Comparison of ENCODE assay signal across 18 cellular contexts in genomic region chr1:186326009-186326408, GRCh38. TPM values are rescaled to one million over a fixed set of nuclear protein-coding genes. Genes with fewer than 3 reads are reported as not detected.
"Had no signal": no experiment of that assay in that cellular context is flagged by ENCODE, and none has a peak within 500 bp of the region (broad histone marks: within the 10 kb centered on the region; RNA-seq: fewer than 3 reads in every experiment).

No MANE protein-coding gene starts in this region.

- H3K9me3 ChIP-seq: colonic mucosa, lower lobe of right lung, spleen, testis, upper lobe of left lung had no signal

- H3K4me3 Mint-ChIP-seq: activated B cell treated with CpG ODN at 0.5 μM for 24 hours; activated naive CD4-positive, alpha-beta T cell treated with anti-CD3 and anti-CD28 coated beads, Interleukin-2, amount 10 ng/mL, durations not matched to agents 7 days and 5 days; activated T-cell treated with anti-CD3 and anti-CD28 coated beads, Interleukin-2, amount 50 U/mL, for 24 hours; central memory CD8-positive, alpha-beta T cell; mesothelial cell of epicardium; nephron; stimulated activated memory B cell treated with anti-CD40 and anti-IgM and Interleukin-4, amounts not matched to agents 10 μg/mL and 1 μg/mL and 100 μg/mL, for 72 hours had no signal

- H3K4me1 ChIP-seq: colonic mucosa, lower lobe of right lung, spleen, testis, upper lobe of left lung had no signal

- H3K27me3 Mint-ChIP-seq: activated B cell treated with CpG ODN at 0.5 μM for 24 hours; activated naive CD4-positive, alpha-beta T cell treated with anti-CD3 and anti-CD28 coated beads, Interleukin-2, amount 10 ng/mL, durations not matched to agents 7 days and 5 days; activated T-cell treated with anti-CD3 and anti-CD28 coated beads, Interleukin-2, amount 50 U/mL, for 24 hours; central memory CD8-positive, alpha-beta T cell; stimulated activated memory B cell treated with anti-CD40 and anti-IgM and Interleukin-4, amounts not matched to agents 10 μg/mL and 1 μg/mL and 100 μg/mL, for 72 hours had no signal

- H3K27ac Mint-ChIP-seq: activated B cell treated with CpG ODN at 0.5 μM for 24 hours; activated T-cell treated with anti-CD3 and anti-CD28 coated beads, Interleukin-2, amount 50 U/mL, for 24 hours; mesothelial cell of epicardium; nephron; stimulated activated memory B cell treated with anti-CD40 and anti-IgM and Interleukin-4, amounts not matched to agents 10 μg/mL and 1 μg/mL and 100 μg/mL, for 72 hours had no signal

- ATAC-seq: lower lobe of right lung; stimulated activated memory B cell treated with anti-CD40 and anti-IgM and Interleukin-4, amounts not matched to agents 10 μg/mL and 1 μg/mL and 100 μg/mL, for 72 hours had no signal

- DNase-seq: activated B cell treated with CpG ODN at 0.5 μM for 24 hours; activated naive CD4-positive, alpha-beta T cell treated with anti-CD3 and anti-CD28 coated beads, Interleukin-2, amount 10 ng/mL, durations not matched to agents 7 days and 5 days; activated T-cell treated with anti-CD3 and anti-CD28 coated beads, Interleukin-2, amount 50 U/mL, for 24 hours; aorta; colonic mucosa; foreskin melanocyte; hypothalamus; lower lobe of right lung; retina; spleen; stimulated activated CD4-positive, alpha-beta T cell treated with anti-CD3 and anti-CD28 coated beads, Interleukin-4, amount 100 ng/mL, for 4 hours; T-helper 9 cell; testis; upper lobe of left lung had no signal

- H3K27ac ChIP-seq: colonic mucosa, lower lobe of right lung, spleen, testis, upper lobe of left lung had no signal

- H3K4me1 Mint-ChIP-seq: activated B cell treated with CpG ODN at 0.5 μM for 24 hours; mesothelial cell of epicardium; nephron; stimulated activated memory B cell treated with anti-CD40 and anti-IgM and Interleukin-4, amounts not matched to agents 10 μg/mL and 1 μg/mL and 100 μg/mL, for 72 hours had no signal

- H3K4me3 ChIP-seq: colonic mucosa, lower lobe of right lung, spleen, testis, upper lobe of left lung had no signal

- H3K9me3 Mint-ChIP-seq: activated B cell treated with CpG ODN at 0.5 μM for 24 hours; activated naive CD4-positive, alpha-beta T cell treated with anti-CD3 and anti-CD28 coated beads, Interleukin-2, amount 10 ng/mL, durations not matched to agents 7 days and 5 days; activated T-cell treated with anti-CD3 and anti-CD28 coated beads, Interleukin-2, amount 50 U/mL, for 24 hours; central memory CD8-positive, alpha-beta T cell; mesothelial cell of epicardium; nephron; stimulated activated memory B cell treated with anti-CD40 and anti-IgM and Interleukin-4, amounts not matched to agents 10 μg/mL and 1 μg/mL and 100 μg/mL, for 72 hours had no signal

RNA-seq across cellular contexts. Expression of gene PRG4, which starts 29.9 kb away (rescaled TPM):
- total RNA-seq: activated B cell treated with CpG ODN at 0.5 μM for 24 hours had no signal
